13 cellular contexts compared by ENCODE assay signal in genomic region chr2:200741468-200742202, GRCh38.
A peak's percentile ranks its signal among the peaks of the same experiment; 100 is the strongest.
DNase-seq lines count a peak whose midpoint lies in the region; ATAC-seq, FAIRE-seq and TF ChIP-seq lines count a peak whose summit lies in the region.
"Had no signal": no experiment of that assay in that cellular context is flagged by ENCODE, and none has a peak within 500 bp of the region (broad histone marks: within the 10 kb centered on the region; RNA-seq: fewer than 3 reads in every experiment).

No MANE protein-coding gene starts in this region.

- no peaks in the 10 kb centered on the region for H3K27me3 ChIP-seq in prostate gland (replicated peaks; ENCODE audit: insufficient read depth)
- H3K27me3 ChIP-seq: SJSA1 had no signal

- ATAC-seq in GM18505 (IDR thresholded peaks at IDR 0.05; ENCODE audit: unreplicated experiment) (no peak), GM21619 (IDR thresholded peaks at IDR 0.05; ENCODE audit: unreplicated experiment) (no peak)
- ATAC-seq: activated naive CD4-positive, alpha-beta T cell treated with anti-CD3 and anti-CD28 coated beads, Interleukin-2, amount 50 U/mL, for 72 hours had no signal

- peaks cover 22% of the 10 kb centered on the region for H3K4me1 ChIP-seq in prostate gland (replicated peaks)
- H3K4me1 ChIP-seq: SJSA1 had no signal

- H3K36me3 ChIP-seq in prostate gland, result no peaks in the 10 kb centered on the region
- H3K36me3 ChIP-seq: SJSA1 had no signal

- intact Hi-C loops in prostate gland (cut with DNase I), result no loop called here

- no peaks in the 10 kb centered on the region for H3K9me3 ChIP-seq in prostate gland
- H3K9me3 ChIP-seq: SJSA1 had no signal

- TF ChIP-seq CTCF in prostate gland (IDR thresholded peaks at IDR 0.05), result no peak

- FAIRE-seq in islet of Langerhans (lab: Jason Lieb, UNC), result peak; percentile 21
- FAIRE-seq: H54 had no signal

- H3K4me3 ChIP-seq in prostate gland, result peak overlapping the region in 1 of 2 donors; percentile 2
- H3K4me3 ChIP-seq: SJSA1 had no signal

- TF ChIP-seq POLR2A in prostate gland (IDR thresholded peaks at IDR 0.05) (no peak), GM18505 (IDR thresholded peaks at IDR 0.05; ENCODE audit: borderline replicate concordance, extremely low read depth, insufficient read depth, insufficient read length) (no peak)

- peak; percentile 29 for DNase-seq in AG20443 (ENCODE audit: low spot score)
- peak; percentile 22 for DNase-seq in SW480 (ENCODE audit: low spot score)
- peak; percentile 63 for DNase-seq in prostate gland (ENCODE audit: low spot score)
- no peak for DNase-seq in NCI-H1436 treated with DMSO at 0.1 percent for 48 hours (lab: John Stamatoyannopoulos, UW)
- DNase-seq in D341Med (ENCODE audit: low spot score), result no peak
- DNase-seq: activated CD4-positive, alpha-beta T cell treated with anti-CD3 and anti-CD28 coated beads, Interleukin-2, amount 50 U/mL, for 1 hour; NCI-H524 had no signal

- peak overlapping the region; percentile 77 to 86 for H3K27ac ChIP-seq in prostate gland
- H3K27ac ChIP-seq: SJSA1 had no signal

- WGBS in prostate gland, result 43% methylated on average over 7 of the region's 8 CpGs

Comparison
In these comparisons a context has a peak if more than half of its experiments do, and no peak if none do; other contexts are left out.
1. DNase-seq: peak in AG20443 (single experiment), SW480 (single experiment) and prostate gland (single experiment); none in NCI-H1436 treated with DMSO at 0.1 percent for 48 hours (single experiment) and D341Med (single experiment).